Comparison of ENCODE assay signal across 17 cellular contexts in genomic region chr16:78297066-78297666, GRCh38.
DNase-seq lines count a peak whose midpoint lies in the region; ATAC-seq, FAIRE-seq and TF ChIP-seq lines count a peak whose summit lies in the region.
"Had no signal": no experiment of that assay in that cellular context is flagged by ENCODE, and none has a peak within 500 bp of the region (broad histone marks: within the 10 kb centered on the region; RNA-seq: fewer than 3 reads in every experiment).

No MANE protein-coding gene starts in this region.

- peaks cover 5% of the 10 kb centered on the region; the same call in 1 of the 2 replicates for H3K9me3 ChIP-seq in Caco-2
- H3K9me3 ChIP-seq in astrocyte (ENCODE audit: insufficient read depth, low read depth, low read length), result no peaks in the 10 kb centered on the region
- no peaks in the 10 kb centered on the region for H3K9me3 ChIP-seq in mesenchymal stem cell (ENCODE audit: control insufficient read depth, low read length)
- no peaks in the 10 kb centered on the region for H3K9me3 ChIP-seq in aorta (ENCODE audit: control insufficient read depth, low read length)
- H3K9me3 ChIP-seq: lower lobe of right lung, psoas muscle had no signal

- TF ChIP-seq CTCF in Caco-2 (IDR thresholded peaks at IDR 0.05; ENCODE audit: insufficient read depth in 1 of 2, low read depth in 1 of 2, low read length in 1 of 2, severe bottlenecking in 1 of 2, unreplicated experiment in 1 of 2), result no peak
- no peak for TF ChIP-seq CTCF in astrocyte (IDR thresholded peaks at IDR 0.05; ENCODE audit: insufficient read depth, low read depth, low read length)
- TF ChIP-seq CTCF in GM10266 (IDR thresholded peaks at IDR 0.05; ENCODE audit: control insufficient read depth, insufficient read depth, low read depth, missing control alignments), result no peak

- H3K79me1 ChIP-seq in mesenchymal stem cell (replicated peaks; ENCODE audit: low read length, poor library complexity, severe bottlenecking), result peaks cover 1% of the 10 kb centered on the region

- H2AFZ ChIP-seq in astrocyte (ENCODE audit: low read depth, low read length), result no peak overlapping the region
- H2AFZ ChIP-seq in mesenchymal stem cell (ENCODE audit: low read depth, low read length), result no peak overlapping the region

- H3K36me3 Mint-ChIP-seq in Caco-2 (ENCODE audit: insufficient read depth, unreplicated experiment) (no peaks in the 10 kb centered on the region), astrocyte (ENCODE audit: low read depth, unreplicated experiment) (no peaks in the 10 kb centered on the region)

- H2BK5ac ChIP-seq in mesenchymal stem cell (ENCODE audit: low read depth, low read length, poor library complexity, severe bottlenecking), result no peak overlapping the region

- no peak overlapping the region for H3K23ac ChIP-seq in mesenchymal stem cell (ENCODE audit: low read length in 2 of 2)

- H3K27ac Mint-ChIP-seq in Caco-2 (ENCODE audit: unreplicated experiment), result peak overlapping the region; percentile 72
- no peak overlapping the region for H3K27ac Mint-ChIP-seq in astrocyte (ENCODE audit: unreplicated experiment)
- H3K27ac Mint-ChIP-seq in stimulated activated naive CD8-positive, alpha-beta T cell treated with anti-CD3 and anti-CD28 coated beads, Interleukin-15, amount 100 ng/mL, for 72 hours, result no peak overlapping the region
- H3K27ac Mint-ChIP-seq: activated naive CD4-positive, alpha-beta T cell treated with anti-CD3 and anti-CD28 coated beads for 36 hours; naive thymus-derived CD4-positive, alpha-beta T cell had no signal

- WGBS in mesenchymal stem cell, result 39% methylated on average over 2 of the region's 6 CpGs
- 75 to 90% methylated on average over 6 of the region's 6 CpGs for WGBS in aorta, 2 donors

- H2AK5ac ChIP-seq in mesenchymal stem cell (ENCODE audit: low read length, severe bottlenecking), result peak overlapping the region; percentile 95

- H2BK15ac ChIP-seq in mesenchymal stem cell (ENCODE audit: low read depth, poor library complexity, severe bottlenecking), result no peak overlapping the region

- H4K20me1 ChIP-seq in astrocyte (ENCODE audit: insufficient read depth, low read length), result no peaks in the 10 kb centered on the region

- H3K14ac ChIP-seq in mesenchymal stem cell (ENCODE audit: low read length in 2 of 2), result no peak overlapping the region

- no peak overlapping the region for H2BK120ac ChIP-seq in mesenchymal stem cell (ENCODE audit: low read depth, low read length)

- no peak for FAIRE-seq in astrocyte (lab: Jason Lieb, UNC)
- FAIRE-seq: colon, urothelium cell line had no signal

- H4K8ac ChIP-seq in mesenchymal stem cell (ENCODE audit: low read length), result no peak overlapping the region

- H3K27me3 Mint-ChIP-seq in Caco-2 (ENCODE audit: insufficient read depth, unreplicated experiment), result no peaks in the 10 kb centered on the region
- peaks cover 2% of the 10 kb centered on the region for H3K27me3 Mint-ChIP-seq in astrocyte (ENCODE audit: low read depth, unreplicated experiment)
- no peaks in the 10 kb centered on the region for H3K27me3 Mint-ChIP-seq in stimulated activated naive CD8-positive, alpha-beta T cell treated with anti-CD3 and anti-CD28 coated beads, Interleukin-15, amount 100 ng/mL, for 72 hours
- H3K27me3 Mint-ChIP-seq: naive thymus-derived CD4-positive, alpha-beta T cell had no signal

- POLR2A ChIA-PET in Caco-2 (lab: Charles Lee), result no interaction called here

- no peak overlapping the region for H3K4ac ChIP-seq in mesenchymal stem cell (ENCODE audit: low read depth in 1 of 2, low read length in 2 of 2)

- intact Hi-C loops in Caco-2 (cut with micrococcal nuclease; ENCODE audit: unreplicated experiment) (loop anchor here (1.0 kb wide), 2 partner anchors 48 to 53 kb away; no protein-coding TSS in a partner anchor), aorta (cut with DNase I) (no loop called here)

- BruUV-seq in Caco-2 (replicated peaks; lab: Mats Ljungman, UMichigan), result no TSS peak

- H3K4me3 Mint-ChIP-seq in Caco-2 (ENCODE audit: unreplicated experiment) (peak overlapping the region; percentile 30), astrocyte (ENCODE audit: unreplicated experiment) (no peak overlapping the region)
- no peak overlapping the region for H3K4me3 Mint-ChIP-seq in stimulated activated naive CD8-positive, alpha-beta T cell treated with anti-CD3 and anti-CD28 coated beads, Interleukin-15, amount 100 ng/mL, for 72 hours
- H3K4me3 Mint-ChIP-seq: activated naive CD4-positive, alpha-beta T cell treated with anti-CD3 and anti-CD28 coated beads for 36 hours; naive thymus-derived CD4-positive, alpha-beta T cell had no signal

- H3K27me3 ChIP-seq in Caco-2 (replicated peaks; ENCODE audit: control insufficient read depth, insufficient read depth, low read length), result no peaks in the 10 kb centered on the region
- H3K27me3 ChIP-seq in astrocyte (ENCODE audit: insufficient read depth, low read length), result no peaks in the 10 kb centered on the region
- no peaks in the 10 kb centered on the region for H3K27me3 ChIP-seq in mesenchymal stem cell (ENCODE audit: control insufficient read depth in 1 of 2, insufficient read depth in 1 of 2, low read length in 2 of 2)
- H3K27me3 ChIP-seq in aorta (ENCODE audit: control insufficient read depth in 1 of 2, insufficient read depth in 2 of 2, low read length in 1 of 2), result no peaks in the 10 kb centered on the region

- H3K9me3 Mint-ChIP-seq in Caco-2 (ENCODE audit: unreplicated experiment) (peaks cover 19% of the 10 kb centered on the region), astrocyte (ENCODE audit: unreplicated experiment) (no peaks in the 10 kb centered on the region)
- H3K9me3 Mint-ChIP-seq in stimulated activated naive CD8-positive, alpha-beta T cell treated with anti-CD3 and anti-CD28 coated beads, Interleukin-15, amount 100 ng/mL, for 72 hours, result peaks cover 7 to 31% of the 10 kb centered on the region in 2 donors

- H3K4me1 Mint-ChIP-seq in Caco-2 (ENCODE audit: low read depth, unreplicated experiment), result peaks cover 38% of the 10 kb centered on the region
- peaks cover 7% of the 10 kb centered on the region for H3K4me1 Mint-ChIP-seq in astrocyte (ENCODE audit: low read depth, unreplicated experiment)
- no peaks in the 10 kb centered on the region for H3K4me1 Mint-ChIP-seq in stimulated activated naive CD8-positive, alpha-beta T cell treated with anti-CD3 and anti-CD28 coated beads, Interleukin-15, amount 100 ng/mL, for 72 hours

- H3K9ac ChIP-seq in astrocyte (ENCODE audit: low read length) (no peak overlapping the region), mesenchymal stem cell (ENCODE audit: low read length) (no peak overlapping the region)

- no peak for ATAC-seq in stimulated activated naive CD8-positive, alpha-beta T cell treated with anti-CD3 and anti-CD28 coated beads, Interleukin-15, amount 100 ng/mL, for 72 hours
- no peak for ATAC-seq in aorta (ENCODE audit: low FRiP score)
- ATAC-seq: lower lobe of right lung; naive thymus-derived CD4-positive, alpha-beta T cell; psoas muscle had no signal

- no peaks in the 10 kb centered on the region for H3K79me2 ChIP-seq in astrocyte (ENCODE audit: insufficient read depth, low read length)

- CTCF ChIA-PET in Caco-2 (lab: Charles Lee), result no interaction called here

- no peak overlapping the region for H3K27ac ChIP-seq in astrocyte (ENCODE audit: low read depth, low read length)
- peak overlapping the region; percentile 80 for H3K27ac ChIP-seq in mesenchymal stem cell (ENCODE audit: low read length, poor library complexity, severe bottlenecking)
- no peak overlapping the region for H3K27ac ChIP-seq in aorta (ENCODE audit: low read depth in 1 of 2, low read length in 2 of 2)
- H3K27ac ChIP-seq: C4-2B, lower lobe of right lung, psoas muscle had no signal

- DNase-seq in Caco-2 (peak; percentile 59 to 73), NCI-H1930 (lab: John Stamatoyannopoulos, UW) (peak; percentile 1 to 62), astrocyte (ENCODE audit: low read depth) (peak; percentile 3), mesenchymal stem cell (peak; percentile 34), NCI-H2227 (lab: John Stamatoyannopoulos, UW; ENCODE audit: unreplicated experiment) (no peak), aorta (no peak), GM10266 (ENCODE audit: extremely low spot score) (no peak)
- DNase-seq in stimulated activated naive CD8-positive, alpha-beta T cell treated with anti-CD3 and anti-CD28 coated beads, Interleukin-15, amount 100 ng/mL, for 72 hours, result no peak
- DNase-seq: activated CD4-positive, alpha-beta T cell treated with anti-CD3 and anti-CD28 coated beads, Interleukin-2, amount 50 U/mL, for 4 hours; activated naive CD4-positive, alpha-beta T cell treated with anti-CD3 and anti-CD28 coated beads for 36 hours; lower lobe of right lung; naive thymus-derived CD4-positive, alpha-beta T cell; NCI-H2107; psoas muscle had no signal

- H3K4me1 ChIP-seq in Caco-2 (peaks cover 32% of the 10 kb centered on the region), astrocyte (ENCODE audit: insufficient read depth, low read length) (no peaks in the 10 kb centered on the region), mesenchymal stem cell (ENCODE audit: control insufficient read depth, insufficient read depth, low read depth, low read length) (peaks cover 10% of the 10 kb centered on the region), aorta (ENCODE audit: control insufficient read depth in 1 of 2, insufficient read depth in 2 of 2, low read length in 2 of 2) (peaks cover 0 to 3% of the 10 kb centered on the region in 2 donors)
- H3K4me1 ChIP-seq: psoas muscle had no signal

- H3K4me3 ChIP-seq in Caco-2 (ENCODE audit: low read depth, low read length), result no peak overlapping the region
- H3K4me3 ChIP-seq in astrocyte (ENCODE audit: insufficient read depth, low read depth, low read length), result no peak overlapping the region
- no peak overlapping the region for H3K4me3 ChIP-seq in mesenchymal stem cell (ENCODE audit: insufficient read depth in 1 of 2, low read depth in 1 of 2, low read length in 2 of 2)
- H3K4me3 ChIP-seq in aorta (ENCODE audit: low read length in 2 of 2), result no peak overlapping the region
- H3K4me3 ChIP-seq: lower lobe of right lung, psoas muscle had no signal

- H3K36me3 ChIP-seq in Caco-2 (ENCODE audit: control insufficient read depth, insufficient read depth, low read length) (no peaks in the 10 kb centered on the region), astrocyte (ENCODE audit: insufficient read depth, low read length) (no peaks in the 10 kb centered on the region), mesenchymal stem cell (ENCODE audit: control insufficient read depth in 1 of 2, insufficient read depth in 2 of 2, low read depth in 1 of 2, low read length in 2 of 2) (no peaks in the 10 kb centered on the region), aorta (ENCODE audit: control insufficient read depth in 1 of 2, insufficient read depth in 2 of 2, low read length in 1 of 2) (no peaks in the 10 kb centered on the region)
- H3K36me3 ChIP-seq: lower lobe of right lung had no signal

- no peak overlapping the region for H3K4me2 ChIP-seq in astrocyte (ENCODE audit: low read length)
- no peak overlapping the region for H3K4me2 ChIP-seq in mesenchymal stem cell (ENCODE audit: low read length, poor library complexity, severe bottlenecking)

- H3K18ac ChIP-seq in mesenchymal stem cell (ENCODE audit: low read depth in 1 of 2, low read length in 2 of 2), result no peak overlapping the region

- peak overlapping the region; percentile 65 for H4K91ac ChIP-seq in mesenchymal stem cell (ENCODE audit: low read length)

- peak overlapping the region in 1 of 2 experiments; percentile 31 for H2BK12ac ChIP-seq in mesenchymal stem cell (ENCODE audit: low read length in 2 of 2)

Comparison
In these comparisons a context has a peak if more than half of its experiments do, and no peak if none do; other contexts are left out.
1. DNase-seq: peak in Caco-2 (2 of 2), NCI-H1930 (2 of 2), astrocyte (single experiment) and mesenchymal stem cell (single experiment); none in NCI-H2227 (single experiment), stimulated activated naive CD8-positive, alpha-beta T cell treated with anti-CD3 and anti-CD28 coated beads, Interleukin-15, amount 100 ng/mL, for 72 hours (0 of 2), aorta (0 of 2) and GM10266 (single experiment).